8 cellular contexts compared by ENCODE assay signal in genomic region chr12:1204581-1205121, GRCh38.
DNase-seq lines count a peak whose midpoint lies in the region; ATAC-seq and TF ChIP-seq lines count a peak whose summit lies in the region.

No MANE protein-coding gene starts in this region.

- DNase-seq in GM13977 (ENCODE audit: low spot score) (peak; percentile 34), NCI-H524 treated with DMSO at 0.1 percent for 48 hours (lab: John Stamatoyannopoulos, UW) (peak; percentile 23), fibroblast of mammary gland (ENCODE audit: low read depth) (peak; percentile 24), NCI-H510A (lab: John Stamatoyannopoulos, UW) (no peak), body of pancreas (no peak)
- DNase-seq in stimulated activated naive CD8-positive, alpha-beta T cell treated with anti-CD3 and anti-CD28 coated beads, Interleukin-15, Interleukin-2, amounts not matched to agents 100 U/mL and 50 U/mL, for 24 hours: no peak
- no peak for DNase-seq in activated naive CD4-positive, alpha-beta T cell treated with Interleukin-2 at 50 U/mL for 16 hours

- no peak for TF ChIP-seq CTCF in GM13977 (IDR thresholded peaks at IDR 0.05; ENCODE audit: extremely low read depth, insufficient read depth, missing control alignments)
- no peak for TF ChIP-seq CTCF in fibroblast of mammary gland (conservative IDR thresholded peaks at IDR 0.05; ENCODE audit: control insufficient read depth, insufficient read depth, low read depth, low read length)
- no peak for TF ChIP-seq CTCF in body of pancreas (IDR thresholded peaks at IDR 0.05)

- in situ Hi-C loops in GM13977 (cut with MboI; ENCODE audit: low pct_unique_long_range_greater_than_20kb, low sequenced_read_pairs, unreplicated experiment): no loop called here

- no peaks in the 10 kb centered on the region for H3K27me3 ChIP-seq in body of pancreas

- no peak for TF ChIP-seq POLR2A in body of pancreas (IDR thresholded peaks at IDR 0.05)

- peak; percentile 83 for ATAC-seq in GM21737 (IDR thresholded peaks at IDR 0.05; ENCODE audit: unreplicated experiment)
- ATAC-seq in stimulated activated naive CD8-positive, alpha-beta T cell treated with anti-CD3 and anti-CD28 coated beads, Interleukin-15, Interleukin-2, amounts not matched to agents 100 U/mL and 50 U/mL, for 24 hours: peak; percentile 68
- ATAC-seq in body of pancreas: no peak

- H3K4me3 ChIP-seq in fibroblast of mammary gland (ENCODE audit: control insufficient read depth, low read depth, low read length) (peak overlapping the region; percentile 48), body of pancreas (no peak overlapping the region)

- 48 to 62% methylated on average over 6 of the region's 6 CpGs for WGBS in body of pancreas, 2 donors

- peak overlapping the region in 2 of 4 donors; percentile 16 to 42 for H3K27ac ChIP-seq in body of pancreas

- H3K36me3 ChIP-seq in body of pancreas (replicated peaks in 1 of 2; ENCODE audit: insufficient read depth in 1 of 2, low read depth in 2 of 2): no peaks in the 10 kb centered on the region

- H3K9me3 ChIP-seq in body of pancreas: no peaks in the 10 kb centered on the region

- peaks cover 3% of the 10 kb centered on the region for H3K4me1 ChIP-seq in body of pancreas

- intact Hi-C loops in body of pancreas (cut with DNase I): no loop called here

Comparison
In these comparisons a context has a peak if more than half of its experiments do, and no peak if none do; other contexts are left out.
1. DNase-seq: peak in GM13977 (single experiment), NCI-H524 treated with DMSO at 0.1 percent for 48 hours (single experiment) and fibroblast of mammary gland (single experiment); none in stimulated activated naive CD8-positive, alpha-beta T cell treated with anti-CD3 and anti-CD28 coated beads, Interleukin-15, Interleukin-2, amounts not matched to agents 100 U/mL and 50 U/mL, for 24 hours (single experiment), NCI-H510A (single experiment), body of pancreas (0 of 4) and activated naive CD4-positive, alpha-beta T cell treated with Interleukin-2 at 50 U/mL for 16 hours (single experiment).